17 cellular contexts compared by ENCODE assay signal in the genomic region with DNA sequence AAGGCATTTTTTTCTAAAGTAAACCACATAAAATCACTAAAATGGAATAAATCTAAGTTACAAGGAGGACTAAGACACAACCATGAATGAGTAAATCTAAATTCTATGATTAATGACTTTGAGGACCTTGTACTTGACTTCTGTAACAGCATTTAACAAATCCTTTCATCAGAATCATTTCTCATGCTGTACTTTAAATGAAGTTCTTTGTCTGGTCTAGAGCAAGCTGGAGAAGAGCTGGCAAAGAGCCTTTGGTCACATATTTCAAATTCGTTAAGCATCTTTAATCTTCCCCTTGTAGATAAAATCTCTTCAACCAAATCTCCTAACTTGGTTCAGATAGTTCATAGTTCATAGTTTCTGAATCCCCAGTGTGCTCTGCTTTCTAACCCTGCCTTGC.
DNase-seq lines count a peak whose midpoint lies in the region; ATAC-seq and TF ChIP-seq lines count a peak whose summit lies in the region.
"Had no signal": no experiment of that assay in that cellular context is flagged by ENCODE, and none has a peak within 500 bp of the region (broad histone marks: within the 10 kb centered on the region; RNA-seq: fewer than 3 reads in every experiment).

No MANE protein-coding gene starts in this region.

- H3K4me1 ChIP-seq in A673 (ENCODE audit: insufficient read depth, low read length, poor library complexity, severe bottlenecking): no peaks in the 10 kb centered on the region
- H3K4me1 ChIP-seq in DOHH2 (ENCODE audit: control insufficient read depth, low read length): peaks cover 80% of the 10 kb centered on the region
- H3K4me1 ChIP-seq in left ventricle myocardium inferior: no peaks in the 10 kb centered on the region
- no peaks in the 10 kb centered on the region for H3K4me1 ChIP-seq in stomach

- peaks cover 25% of the 10 kb centered on the region for H3K79me2 ChIP-seq in DOHH2 (ENCODE audit: control insufficient read depth, low read length)

- peak; percentile 25 for DNase-seq in A673 (ENCODE audit: low spot score)
- peak; percentile 47 for DNase-seq in OCI-M1 (lab: John Stamatoyannopoulos, UW)
- peak; percentile 82 for DNase-seq in foreskin melanocyte
- DNase-seq in left ventricle myocardium inferior: no peak
- DNase-seq in stomach: no peak
- no peak for DNase-seq in GF-D8 (lab: John Stamatoyannopoulos, UW)
- DNase-seq: CD8-positive, alpha-beta T cell; H9; Kasumi-1; MM.1S; NCI-H1092 treated with DMSO at 0.1 percent for 48 hours; NCI-H2081 treated with DMSO at 0.1 percent for 48 hours; NCI-H748 treated with DMSO at 0.1 percent for 48 hours; PC-3 had no signal

- TF ChIP-seq CTCF in A673 (conservative IDR thresholded peaks at IDR 0.05; ENCODE audit: low read depth, low read length) (no peak), DOHH2 (IDR thresholded peaks at IDR 0.05; ENCODE audit: low read depth, low read length, poor library complexity, severe bottlenecking) (no peak), left ventricle myocardium inferior (IDR thresholded peaks at IDR 0.05; ENCODE audit: borderline replicate concordance) (no peak), stomach (IDR thresholded peaks at IDR 0.05) (no peak)

- H3K9me3 ChIP-seq in A673 (ENCODE audit: low read depth, low read length, poor library complexity, severe bottlenecking) (peaks cover 9% of the 10 kb centered on the region), DOHH2 (ENCODE audit: control insufficient read depth, insufficient read depth, low read length) (peaks cover 20% of the 10 kb centered on the region), left ventricle myocardium inferior (replicated peaks) (peaks cover 19% of the 10 kb centered on the region), stomach (peaks cover 0 to 12% (median 0%) of the 10 kb centered on the region in 4 donors)

- ATAC-seq in HG03159 (IDR thresholded peaks at IDR 0.05; ENCODE audit: unreplicated experiment): no peak
- ATAC-seq: CD8-positive, alpha-beta T cell; PC-3 had no signal

- H3K27me3 ChIP-seq in A673 (replicated peaks; ENCODE audit: insufficient read depth, low read depth, low read length, poor library complexity): no peaks in the 10 kb centered on the region
- H3K27me3 ChIP-seq in DOHH2 (ENCODE audit: control insufficient read depth, low read length): no peaks in the 10 kb centered on the region
- no peaks in the 10 kb centered on the region for H3K27me3 ChIP-seq in left ventricle myocardium inferior (ENCODE audit: low read depth)
- no peaks in the 10 kb centered on the region for H3K27me3 ChIP-seq in stomach
- H3K27me3 ChIP-seq: BLaER1 treated with 17β-estradiol and CSF1 and Interleukin-3, amounts not matched to agents 10 nM and 100 nM had no signal

- no peak overlapping the region for H3K4me3 ChIP-seq in A673 (ENCODE audit: low read depth, low read length, poor library complexity, severe bottlenecking)
- H3K4me3 ChIP-seq in DOHH2 (ENCODE audit: low read length): peak overlapping the region; percentile 8
- no peak overlapping the region for H3K4me3 ChIP-seq in left ventricle myocardium inferior
- H3K4me3 ChIP-seq in stomach: no peak overlapping the region

- intact Hi-C loops in A673 (cut with micrococcal nuclease; ENCODE audit: unreplicated experiment) (no loop called here), left ventricle myocardium inferior (cut with micrococcal nuclease) (no loop called here), stomach (cut with DNase I; ENCODE audit: low total_unique reads) (no loop called here)

- H4K20me1 ChIP-seq in DOHH2 (ENCODE audit: control insufficient read depth, insufficient read depth, low read depth, low read length): no peaks in the 10 kb centered on the region
- H4K20me1 ChIP-seq: BLaER1 treated with 17β-estradiol and CSF1 and Interleukin-3, amounts not matched to agents 10 nM and 100 nM had no signal

- no TSS peak for BruUV-seq in A673 (replicated peaks; lab: Mats Ljungman, UMichigan)

- TF ChIP-seq EP300 in stomach (IDR thresholded peaks at IDR 0.05): no peak

- CTCF ChIA-PET in A673 (lab: Charles Lee): no interaction called here

- peaks cover 26% of the 10 kb centered on the region for H3F3A ChIP-seq in DOHH2 (ENCODE audit: control insufficient read depth, insufficient read depth)

- H3K27ac ChIP-seq in A673 (ENCODE audit: low read depth, low read length, poor library complexity, severe bottlenecking): no peak overlapping the region
- H3K27ac ChIP-seq in DOHH2 (ENCODE audit: low read depth, low read length): peak overlapping the region; percentile 98
- H3K27ac ChIP-seq in left ventricle myocardium inferior (replicated peaks): no peak overlapping the region
- H3K27ac ChIP-seq in stomach: no peak overlapping the region

- POLR2A ChIA-PET in A673 (lab: Charles Lee; ENCODE audit: low non-redundant PET): no interaction called here

- 50 to 76% (median 51%) methylated on average over 1 of the region's 1 CpG for WGBS in stomach, 5 donors

- peak overlapping the region; percentile 70 for H3K4me2 ChIP-seq in DOHH2 (ENCODE audit: low read length)

- H3K9me2 ChIP-seq in DOHH2 (replicated peaks; ENCODE audit: control insufficient read depth, low read length): no peaks in the 10 kb centered on the region

- no peaks in the 10 kb centered on the region for H3K36me3 ChIP-seq in A673 (ENCODE audit: insufficient read depth, low read length, poor library complexity, severe bottlenecking)
- H3K36me3 ChIP-seq in DOHH2 (ENCODE audit: control insufficient read depth, low read length): peaks cover 51% of the 10 kb centered on the region
- no peaks in the 10 kb centered on the region for H3K36me3 ChIP-seq in left ventricle myocardium inferior
- no peaks in the 10 kb centered on the region for H3K36me3 ChIP-seq in stomach

- no peak for TF ChIP-seq POLR2A in stomach (IDR thresholded peaks at IDR 0.05)

Comparison
In these comparisons a context has a peak if more than half of its experiments do, and no peak if none do; other contexts are left out.
1. DNase-seq: peak in A673 (single experiment), OCI-M1 (single experiment) and foreskin melanocyte (single experiment); none in left ventricle myocardium inferior (single experiment), stomach (single experiment) and GF-D8 (single experiment).